8 cellular contexts compared by ENCODE assay signal in the genomic region with DNA sequence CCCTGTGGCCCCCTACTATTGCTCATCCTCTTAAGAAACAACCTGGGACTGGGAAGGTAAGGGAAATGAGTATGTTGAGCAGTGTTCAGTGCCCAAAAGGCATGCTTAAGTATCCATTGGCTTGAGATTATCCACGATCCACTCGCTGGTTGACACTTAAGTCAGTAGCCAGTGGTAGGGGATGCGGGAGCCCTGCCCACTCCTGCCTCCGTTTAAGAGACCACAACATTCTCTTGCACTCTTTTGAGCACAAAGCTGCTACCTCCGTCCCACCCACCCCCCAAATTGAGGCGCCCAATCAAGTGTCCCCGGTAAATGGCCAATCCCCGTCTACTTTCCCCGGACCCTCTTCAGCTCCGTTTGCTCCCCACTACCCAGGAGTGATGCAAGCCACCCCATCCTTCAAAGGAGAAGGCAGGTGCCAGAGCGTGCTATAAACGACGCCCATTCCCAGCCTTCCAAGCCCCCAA. TPM values are rescaled to one million over a fixed set of nuclear protein-coding genes. Genes with fewer than 3 reads are reported as not detected.
A peak's percentile ranks its signal among the peaks of the same experiment; 100 is the strongest.
DNase-seq lines count a peak whose midpoint lies in the region; ATAC-seq and TF ChIP-seq lines count a peak whose summit lies in the region.

No MANE protein-coding gene starts in this region.

- no peaks in the 10 kb centered on the region for H3K27me3 Mint-ChIP-seq in activated naive CD8-positive, alpha-beta T cell treated with anti-CD3 and anti-CD28 coated beads for 36 hours
- H3K27me3 Mint-ChIP-seq in immature natural killer cell (ENCODE audit: low read depth in 3 of 3) = peaks cover 0 to 2% (median 2%) of the 10 kb centered on the region in 3 donors

- no peak for ATAC-seq in HG02588 (IDR thresholded peaks at IDR 0.05; ENCODE audit: unreplicated experiment)
- no peak for ATAC-seq in GM21737 (IDR thresholded peaks at IDR 0.05; ENCODE audit: unreplicated experiment)
- no peak for ATAC-seq in GM21447 (IDR thresholded peaks at IDR 0.05; ENCODE audit: unreplicated experiment)

- peak overlapping the region; percentile 93 for H3K27ac ChIP-seq in GM23248
- H3K27ac ChIP-seq in thymus (ENCODE audit: low read depth) = peak overlapping the region; percentile 83

- WGBS in GM23248 (ENCODE audit: low coverage in 1 of 2, low lambda C conversion rate in 2 of 2, missing lambda C conversion rate in 2 of 2), 2 experiments = 10 to 12% methylated on average over 9 of the region's 13 CpGs
- WGBS in thymus = 23% methylated on average over 13 of the region's 13 CpGs

- H3F3A ChIP-seq in GM23248 (ENCODE audit: insufficient read depth) = peaks cover 8% of the 10 kb centered on the region

- H3K9me3 ChIP-seq in BE2C = no peaks in the 10 kb centered on the region
- H3K9me3 ChIP-seq in GM23248 (ENCODE audit: low read depth) = no peaks in the 10 kb centered on the region
- no peaks in the 10 kb centered on the region for H3K9me3 ChIP-seq in thymus (ENCODE audit: control insufficient read depth)

- H3K79me2 ChIP-seq in GM23248 (ENCODE audit: insufficient read depth) = no peaks in the 10 kb centered on the region

- peak overlapping the region; percentile 88 for H2AFZ ChIP-seq in GM23248

- H4K20me1 ChIP-seq in GM23248 (ENCODE audit: insufficient read depth) = no peaks in the 10 kb centered on the region

- in situ Hi-C loops in GM23248 (cut with MboI) = loop anchor here (25.0 kb wide), 1 partner anchor 256 kb away; no protein-coding TSS in a partner anchor

- H3K36me3 ChIP-seq in BE2C (peaks cover 21% of the 10 kb centered on the region), GM23248 (ENCODE audit: low read depth) (0 out of 2 replicates have a peak, but pooled peaks cover 4% of the 10 kb centered on the region), thymus (ENCODE audit: control insufficient read depth, insufficient read depth) (no peaks in the 10 kb centered on the region)

- peak overlapping the region; percentile 63 for H3K4me3 Mint-ChIP-seq in activated naive CD8-positive, alpha-beta T cell treated with anti-CD3 and anti-CD28 coated beads for 36 hours
- H3K4me3 Mint-ChIP-seq in immature natural killer cell = peak overlapping the region; percentile 76 to 86 (median 79)

- DNase-seq in BE2C (no peak), GM23248 (peak; percentile 14), immature natural killer cell (no peak)
- DNase-seq in activated naive CD8-positive, alpha-beta T cell treated with anti-CD3 and anti-CD28 coated beads for 36 hours = no peak

- peak overlapping the region; percentile 81 for H3K27ac Mint-ChIP-seq in activated naive CD8-positive, alpha-beta T cell treated with anti-CD3 and anti-CD28 coated beads for 36 hours
- H3K27ac Mint-ChIP-seq in immature natural killer cell = peak overlapping the region; percentile 66 to 92 (median 88)

- H3K27me3 ChIP-seq in BE2C (no peaks in the 10 kb centered on the region), GM23248 (replicated peaks; ENCODE audit: insufficient read depth) (no peaks in the 10 kb centered on the region), thymus (ENCODE audit: control insufficient read depth, insufficient read depth) (no peaks in the 10 kb centered on the region)

- H3K4me1 ChIP-seq in BE2C = no peaks in the 10 kb centered on the region
- no peaks in the 10 kb centered on the region; the same call in 1 of the 2 replicates for H3K4me1 ChIP-seq in GM23248 (ENCODE audit: insufficient read depth)
- H3K4me1 ChIP-seq in thymus (ENCODE audit: control insufficient read depth, insufficient read depth, low read length) = no peaks in the 10 kb centered on the region

- peaks cover 7% of the 10 kb centered on the region for H3K36me3 Mint-ChIP-seq in activated naive CD8-positive, alpha-beta T cell treated with anti-CD3 and anti-CD28 coated beads for 36 hours
- H3K36me3 Mint-ChIP-seq in immature natural killer cell = no peaks in the 10 kb centered on the region

- peaks cover 2% of the 10 kb centered on the region for H3K4me1 Mint-ChIP-seq in activated naive CD8-positive, alpha-beta T cell treated with anti-CD3 and anti-CD28 coated beads for 36 hours
- peaks cover 0 to 3% of the 10 kb centered on the region in 2 donors for H3K4me1 Mint-ChIP-seq in immature natural killer cell

- peak overlapping the region; percentile 76 for H3K4me2 ChIP-seq in GM23248 (ENCODE audit: unreplicated experiment)

- H3K9me3 Mint-ChIP-seq in activated naive CD8-positive, alpha-beta T cell treated with anti-CD3 and anti-CD28 coated beads for 36 hours = no peaks in the 10 kb centered on the region
- no peaks in the 10 kb centered on the region for H3K9me3 Mint-ChIP-seq in immature natural killer cell

- TF ChIP-seq CTCF in BE2C (IDR thresholded peaks at IDR 0.05; ENCODE audit: low read depth, low read length) = no peak

- H3K4me3 ChIP-seq in BE2C (ENCODE audit: low read depth, low read length) (peak overlapping the region; percentile 65), GM23248 (peak overlapping the region; percentile 78), thymus (ENCODE audit: low read length) (peak overlapping the region; percentile 65)

- peak overlapping the region; percentile 95 for H3K9ac ChIP-seq in GM23248

- no peaks in the 10 kb centered on the region for H3K9me2 ChIP-seq in GM23248 (ENCODE audit: insufficient read depth)

RNA-seq across cellular contexts. Expression of gene UTP14A, which starts 25.0 kb away (rescaled TPM):
- polyA plus RNA-seq in BE2C (2012; ENCODE audit: insufficient read depth, insufficient read length, low read depth) = 58.3 TPM
- 15.9 and 17.7 TPM in 2 replicates for total RNA-seq in GM23248 (2014; rRNA removed; shearing (Covaris generic))
- 13.3 and 13.8 TPM in 2 replicates for polyA plus RNA-seq in GM23248 (2016; fragmentation: Nextera tagmentation; extraction: Ambion mirVana)
- total RNA-seq in activated naive CD8-positive, alpha-beta T cell treated with anti-CD3 and anti-CD28 coated beads for 36 hours = 10 to 100 TPM; 67.6 to 68.6 TPM
- 10 to 100 TPM in 1 of 3 donors, 1 to 10 TPM in 2; 1.9 to 10.8 (median 5.5) TPM for polyA plus RNA-seq in immature natural killer cell
- polyA plus RNA-seq in thymus = 14.5 TPM

RNA-seq across cellular contexts. Expression of gene BCORL1, which starts 51.5 kb away (rescaled TPM):
- polyA plus RNA-seq in BE2C (2012; ENCODE audit: insufficient read depth, insufficient read length, low read depth) = 4.8 TPM
- 0.38 and 1.7 TPM in 2 replicates for total RNA-seq in GM23248 (2014; rRNA removed; shearing (Covaris generic))
- 4.4 and 6.0 TPM in 2 replicates for polyA plus RNA-seq in GM23248 (2016; fragmentation: Nextera tagmentation; extraction: Ambion mirVana)
- 1 to 10 TPM; 6.8 to 7.3 TPM for total RNA-seq in activated naive CD8-positive, alpha-beta T cell treated with anti-CD3 and anti-CD28 coated beads for 36 hours
- polyA plus RNA-seq in immature natural killer cell = 1 to 10 TPM in 1 of 3 donors, under 1 TPM in 1, not detected in 1; 0.59 to 2.8 TPM
- 2.0 TPM for polyA plus RNA-seq in thymus
